In the genomic region with DNA sequence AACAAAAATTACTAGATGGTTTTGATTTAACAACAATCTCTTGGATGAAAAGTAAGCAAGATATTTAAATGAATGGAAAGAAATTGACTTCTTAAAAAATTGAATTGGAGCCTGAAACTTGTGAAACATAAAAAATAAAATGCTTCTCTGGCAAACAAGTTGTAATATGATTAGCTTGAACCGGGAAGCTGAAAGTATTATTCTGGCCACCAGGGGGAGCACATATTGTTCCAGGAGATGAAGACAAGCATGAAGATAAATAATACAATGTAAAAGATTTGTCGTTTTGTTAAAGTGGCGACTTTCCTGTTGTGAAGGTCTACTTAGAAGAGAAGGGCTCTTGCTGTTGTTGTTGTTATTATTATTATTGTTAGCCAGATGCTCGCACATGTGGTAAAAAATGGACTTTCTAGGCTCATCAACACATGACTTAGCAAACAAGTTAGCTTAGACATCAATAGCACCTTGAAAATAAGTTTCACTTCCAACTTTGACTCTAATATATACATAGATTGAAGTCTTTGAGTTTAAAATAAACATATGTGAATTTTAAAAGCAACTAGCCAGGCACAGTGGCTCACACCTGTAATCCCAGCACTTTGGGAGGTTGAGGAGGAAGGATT, we compare ENCODE assay signal across 8 cellular contexts. TPM values are rescaled to one million over a fixed set of nuclear protein-coding genes. Genes with fewer than 3 reads are reported as not detected.
A peak's percentile ranks its signal among the peaks of the same experiment; 100 is the strongest.
DNase-seq lines count a peak whose midpoint lies in the region; ATAC-seq and TF ChIP-seq lines count a peak whose summit lies in the region.

No MANE protein-coding gene starts in this region.

- TF ChIP-seq POLR2A in uterus (IDR thresholded peaks at IDR 0.05), result no peak

- intact Hi-C loops in natural killer cell (cut with micrococcal nuclease), result no loop called here
- intact Hi-C loops in PC-9 (cut with micrococcal nuclease; ENCODE audit: unreplicated experiment), result loop anchor here (2.0 to 5.0 kb wide), 3 partner anchors 388 to 963 kb away; no protein-coding TSS in a partner anchor
- intact Hi-C loops in uterus (cut with DNase I; ENCODE audit: low total_unique reads), result loop anchor here (10.0 kb wide), 1 partner anchor 395 kb away; no protein-coding TSS in a partner anchor

- no peak overlapping the region for H3K27ac Mint-ChIP-seq in natural killer cell
- H3K27ac Mint-ChIP-seq in natural killer cell treated with Interleukin-12 subunit alpha and Interleukin-12 subunit beta and Interleukin-15 and Interleukin-18, amount 100 ng/mL, for 72 hours, result no peak overlapping the region

- H3K36me3 ChIP-seq in PC-9 (ENCODE audit: low read depth), result no peaks in the 10 kb centered on the region
- H3K36me3 ChIP-seq in uterus, result no peaks in the 10 kb centered on the region

- peak overlapping the region; percentile 59 for H3K4me2 ChIP-seq in PC-9

- BruUV-seq in PC-9 (replicated peaks; lab: Mats Ljungman, UMichigan), result no TSS peak

- no peaks in the 10 kb centered on the region for H3K36me3 Mint-ChIP-seq in natural killer cell
- peaks cover 5% of the 10 kb centered on the region for H3K36me3 Mint-ChIP-seq in natural killer cell treated with Interleukin-12 subunit alpha and Interleukin-12 subunit beta and Interleukin-15 and Interleukin-18, amount 100 ng/mL, for 72 hours

- H4K20me1 ChIP-seq in PC-9 (ENCODE audit: insufficient read depth), result no peaks in the 10 kb centered on the region; the same call in 1 of the 2 replicates

- H3K4me1 ChIP-seq in PC-9 (replicated peaks; ENCODE audit: insufficient read depth) (no peaks in the 10 kb centered on the region), uterus (no peaks in the 10 kb centered on the region)

- H3K4me3 Mint-ChIP-seq in natural killer cell, result no peak overlapping the region
- H3K4me3 Mint-ChIP-seq in natural killer cell treated with Interleukin-12 subunit alpha and Interleukin-12 subunit beta and Interleukin-15 and Interleukin-18, amount 100 ng/mL, for 72 hours, result no peak overlapping the region

- H3K4me3 ChIP-seq in PC-9 (no peak overlapping the region), uterus (no peak overlapping the region)

- ATAC-seq in natural killer cell, result no peak
- no peak for ATAC-seq in natural killer cell treated with Interleukin-12 subunit alpha and Interleukin-12 subunit beta and Interleukin-15 and Interleukin-18, amount 100 ng/mL, for 72 hours

- CTCF ChIA-PET in PC-9 (lab: Charles Lee), result interaction anchor here (0.6 to 1.6 kb wide), 5 partner anchors 8 to 1630 kb away, joined by 3 to 14 read pairs (median 12); no protein-coding TSS in a partner anchor

- no peaks in the 10 kb centered on the region for H3K79me2 ChIP-seq in PC-9 (ENCODE audit: low read depth)

- TF ChIP-seq CTCF in natural killer cell (IDR thresholded peaks at IDR 0.05), result peak; percentile 79
- peak; percentile 90 for TF ChIP-seq CTCF in PC-9 (conservative IDR thresholded peaks at IDR 0.05)
- TF ChIP-seq CTCF in uterus (IDR thresholded peaks at IDR 0.05), result peak; percentile 43 to 66 (median 56)

- no peak overlapping the region for H2AFZ ChIP-seq in PC-9

- no peaks in the 10 kb centered on the region for H3F3A ChIP-seq in PC-9 (ENCODE audit: insufficient read depth, low read depth)

- H3K9me3 Mint-ChIP-seq in natural killer cell, result peaks cover 0 to 2% of the 10 kb centered on the region in 2 donors
- no peaks in the 10 kb centered on the region for H3K9me3 Mint-ChIP-seq in natural killer cell treated with Interleukin-12 subunit alpha and Interleukin-12 subunit beta and Interleukin-15 and Interleukin-18, amount 100 ng/mL, for 72 hours

- H3K9me2 ChIP-seq in PC-9 (ENCODE audit: insufficient read depth), result no peaks in the 10 kb centered on the region

- H3K27me3 ChIP-seq in PC-9 (ENCODE audit: insufficient read depth, low read depth), result peaks cover 32% of the 10 kb centered on the region
- H3K27me3 ChIP-seq in uterus, result peaks cover 0 to 5% of the 10 kb centered on the region in 2 donors

- H3K9me3 ChIP-seq in PC-9 (ENCODE audit: insufficient read depth, low read depth) (no peaks in the 10 kb centered on the region), uterus (no peaks in the 10 kb centered on the region)

- H3K27ac ChIP-seq in PC-9, result no peak overlapping the region
- no peak overlapping the region for H3K27ac ChIP-seq in uterus

- H3K4me1 Mint-ChIP-seq in natural killer cell, result no peaks in the 10 kb centered on the region
- no peaks in the 10 kb centered on the region for H3K4me1 Mint-ChIP-seq in natural killer cell treated with Interleukin-12 subunit alpha and Interleukin-12 subunit beta and Interleukin-15 and Interleukin-18, amount 100 ng/mL, for 72 hours (ENCODE audit: low read depth in 2 of 2)

- DNase-seq in natural killer cell, result no peak
- no peak for DNase-seq in natural killer cell treated with Interleukin-12 subunit alpha and Interleukin-12 subunit beta and Interleukin-15 and Interleukin-18, amount 100 ng/mL, for 72 hours (ENCODE audit: low spot score)
- DNase-seq in KG1 (lab: John Stamatoyannopoulos, UW), result peak; percentile 22
- peak; percentile 40 to 45 for DNase-seq in PC-9
- DNase-seq in cerebellar cortex (ENCODE audit: low spot score), result peak; percentile 52
- DNase-seq in midbrain (lab: John Stamatoyannopoulos, UW), result peak; percentile 61
- peak in 1 of 2 donors; percentile 46 for DNase-seq in uterus
- DNase-seq in activated effector memory CD4-positive, alpha-beta T cell treated with Interleukin-2 at 50 U/mL for 16 hours, result no peak

- POLR2A ChIA-PET in PC-9 (lab: Charles Lee; ENCODE audit: unreplicated experiment), result no interaction called here

- H3K27me3 Mint-ChIP-seq in natural killer cell (ENCODE audit: low read depth in 2 of 2), result peaks cover 20 to 24% of the 10 kb centered on the region in 2 donors
- H3K27me3 Mint-ChIP-seq in natural killer cell treated with Interleukin-12 subunit alpha and Interleukin-12 subunit beta and Interleukin-15 and Interleukin-18, amount 100 ng/mL, for 72 hours, result peaks cover 22 to 29% of the 10 kb centered on the region in 2 donors

RNA-seq across cellular contexts. Expression of a gene that starts 14.2 kb away (rescaled TPM):
- total RNA-seq in natural killer cell (not detected), PC-9 (2021) (not detected in 2 replicates), uterus (not detected)
- not detected for total RNA-seq in natural killer cell treated with Interleukin-12 subunit alpha and Interleukin-12 subunit beta and Interleukin-15 and Interleukin-18, amount 100 ng/mL, for 72 hours

Comparison
In these comparisons a context has a peak if more than half of its experiments do, and no peak if none do; other contexts are left out.
1. DNase-seq: peak in KG1 (single experiment), PC-9 (2 of 2), cerebellar cortex (single experiment) and midbrain (single experiment); none in natural killer cell (single experiment), natural killer cell treated with Interleukin-12 subunit alpha and Interleukin-12 subunit beta and Interleukin-15 and Interleukin-18, amount 100 ng/mL, for 72 hours (single experiment) and activated effector memory CD4-positive, alpha-beta T cell treated with Interleukin-2 at 50 U/mL for 16 hours (single experiment).
2. Peak in every context shown above with its lines, with median percentiles within 50 percentile points of each other: CTCF ChIP-seq.